In genomic region chrX:69222103-69223090, GRCh38 we compare ENCODE assay signal across 8 cellular contexts. TPM values are rescaled to one million over a fixed set of nuclear protein-coding genes. Genes with fewer than 3 reads are reported as not detected.
DNase-seq lines count a peak whose midpoint lies in the region; ATAC-seq, FAIRE-seq and TF ChIP-seq lines count a peak whose summit lies in the region.

No MANE protein-coding gene starts in this region.

- H4K91ac ChIP-seq in H1 (replicated peaks; ENCODE audit: insufficient read length, low read length) (no peak overlapping the region), mesenchymal stem cell (ENCODE audit: low read length) (no peak overlapping the region)

- H3K27ac ChIP-seq in DOHH2 (ENCODE audit: low read depth, low read length) (no peak overlapping the region), H1 (ENCODE audit: low read depth, low read length) (no peak overlapping the region), mesenchymal stem cell (ENCODE audit: low read length, poor library complexity, severe bottlenecking) (no peak overlapping the region)

- peak; percentile 12 to 76 for DNase-seq in NCI-H526 (lab: John Stamatoyannopoulos, UW)
- DNase-seq in activated CD8-positive, alpha-beta T cell treated with anti-CD3 and anti-CD28 coated beads, Interleukin-2, amount 10 ng/mL, durations not matched to agents 7 days and 5 days = peak; percentile 72
- DNase-seq in H1 (ENCODE audit: low read depth in 1 of 2, low spot score in 2 of 2) = peak; percentile 73 to 85
- DNase-seq in mesenchymal stem cell = peak; percentile 61
- DNase-seq in stimulated activated CD8-positive, alpha-beta memory T cell treated with anti-CD3 and anti-CD28 coated beads, Interleukin-15, amount 100 ng/mL, for 48 hours (ENCODE audit: low read depth in 2 of 2) = peak; percentile 43 to 64

- H3K4me1 ChIP-seq in DOHH2 (ENCODE audit: control insufficient read depth, low read length) (0 out of 2 replicates have a peak, but pooled peaks cover 3% of the 10 kb centered on the region), H1 (replicated peaks in 1 of 4; ENCODE audit: control insufficient read depth in 3 of 4, insufficient read depth in 4 of 4, low read length in 3 of 4) (peaks cover 0 to 15% (median 8%) of the 10 kb centered on the region in 4 experiments; a peak in 4 of 7 replicates), mesenchymal stem cell (ENCODE audit: control insufficient read depth, insufficient read depth, low read depth, low read length) (no peaks in the 10 kb centered on the region)

- CTCF ChIA-PET in activated CD8-positive, alpha-beta T cell treated with anti-CD3 and anti-CD28 coated beads, Interleukin-2, amount 10 ng/mL, durations not matched to agents 7 days and 5 days (lab: Charles Lee) = interaction anchor here (0.6 to 3.6 kb wide), 11 partner anchors 17 to 489 kb away, joined by 3 to 45 read pairs (median 3); partner anchors contain the start of gene EFNB1
- CTCF ChIA-PET in H1 (lab: Charles Lee; ENCODE audit: partially characterized antibody) = interaction anchor here (0.6 to 4.0 kb wide), 73 partner anchors 9 to 875 kb away, joined by 3 to 35 read pairs (median 4); partner anchors contain the start of genes EFNB1 and PJA1

- H3K4ac ChIP-seq in H1 (replicated peaks; ENCODE audit: insufficient read length, low read depth, low read length) (no peak overlapping the region), mesenchymal stem cell (ENCODE audit: low read depth in 1 of 2, low read length in 2 of 2) (no peak overlapping the region)

- H3K23me2 ChIP-seq in H1 (ENCODE audit: low read depth, low read length) = no peaks in the 10 kb centered on the region

- H4K8ac ChIP-seq in H1 (ENCODE audit: extremely low read depth, insufficient read depth, low read length) = peak overlapping the region; percentile 62; the same call in 1 of the 2 replicates
- peak overlapping the region; percentile 28 for H4K8ac ChIP-seq in mesenchymal stem cell (ENCODE audit: low read length)

- ATAC-seq in HG02798 (IDR thresholded peaks at IDR 0.05; ENCODE audit: poor library complexity, unreplicated experiment) (peak; percentile 59), HG02970 (IDR thresholded peaks at IDR 0.05; ENCODE audit: low FRiP score, unreplicated experiment) (no peak)
- peak; percentile 78 for ATAC-seq in activated CD8-positive, alpha-beta T cell treated with anti-CD3 and anti-CD28 coated beads, Interleukin-2, amount 10 ng/mL, durations not matched to agents 7 days and 5 days

- no peak overlapping the region for H2BK15ac ChIP-seq in H1 (ENCODE audit: low read length)
- no peak overlapping the region for H2BK15ac ChIP-seq in mesenchymal stem cell (ENCODE audit: low read depth, poor library complexity, severe bottlenecking)

- H2BK120ac ChIP-seq in H1 (replicated peaks; ENCODE audit: low read depth, low read length) = no peak overlapping the region
- H2BK120ac ChIP-seq in mesenchymal stem cell (ENCODE audit: low read depth, low read length) = peak overlapping the region; percentile 49

- no peak overlapping the region for H2AK5ac ChIP-seq in H1 (ENCODE audit: low read depth, low read length)
- no peak overlapping the region for H2AK5ac ChIP-seq in mesenchymal stem cell (ENCODE audit: low read length, severe bottlenecking)

- H2AFZ ChIP-seq in H1 (ENCODE audit: low read length) (no peak overlapping the region), mesenchymal stem cell (ENCODE audit: low read depth, low read length) (no peak overlapping the region)

- H3K27ac Mint-ChIP-seq in activated CD8-positive, alpha-beta T cell treated with anti-CD3 and anti-CD28 coated beads, Interleukin-2, amount 10 ng/mL, durations not matched to agents 7 days and 5 days = no peak overlapping the region

- H3K27me3 Mint-ChIP-seq in activated CD8-positive, alpha-beta T cell treated with anti-CD3 and anti-CD28 coated beads, Interleukin-2, amount 10 ng/mL, durations not matched to agents 7 days and 5 days (ENCODE audit: low read depth) = peaks cover 2% of the 10 kb centered on the region

- no peaks in the 10 kb centered on the region for H3K4me1 Mint-ChIP-seq in activated CD8-positive, alpha-beta T cell treated with anti-CD3 and anti-CD28 coated beads, Interleukin-2, amount 10 ng/mL, durations not matched to agents 7 days and 5 days (ENCODE audit: low read depth)

- POLR2A ChIA-PET in activated CD8-positive, alpha-beta T cell treated with anti-CD3 and anti-CD28 coated beads, Interleukin-2, amount 10 ng/mL, durations not matched to agents 7 days and 5 days (lab: Charles Lee) = no interaction called here
- POLR2A ChIA-PET in H1 (lab: Charles Lee; ENCODE audit: partially characterized antibody) = interaction anchor here (0.5 to 2.4 kb wide), 4 partner anchors 85 to 882 kb away, joined by 3 to 13 read pairs (median 3); partner anchors contain the start of gene EFNB1

- peak; percentile 96 for FAIRE-seq in H1 (lab: Jason Lieb, UNC)

- no peak for TF ChIP-seq POLR2A in H1 (IDR thresholded peaks at IDR 0.05; ENCODE audit: control extremely low read depth in 1 of 2, low read depth in 2 of 2, low read length in 2 of 2)

- H3K9me3 Mint-ChIP-seq in activated CD8-positive, alpha-beta T cell treated with anti-CD3 and anti-CD28 coated beads, Interleukin-2, amount 10 ng/mL, durations not matched to agents 7 days and 5 days (ENCODE audit: insufficient read depth) = no peaks in the 10 kb centered on the region

- H3K56ac ChIP-seq in H1 (replicated peaks; ENCODE audit: insufficient read length, low read depth, low read length) = no peak overlapping the region

- no peaks in the 10 kb centered on the region for H3K9me3 ChIP-seq in DOHH2 (ENCODE audit: control insufficient read depth, insufficient read depth, low read length)
- H3K9me3 ChIP-seq in H1 (ENCODE audit: insufficient read depth in 2 of 2, low read depth in 1 of 2, low read length in 1 of 2) = no peaks in the 10 kb centered on the region
- no peaks in the 10 kb centered on the region for H3K9me3 ChIP-seq in mesenchymal stem cell (ENCODE audit: control insufficient read depth, low read length)

- no peak overlapping the region for H3K4me3 Mint-ChIP-seq in activated CD8-positive, alpha-beta T cell treated with anti-CD3 and anti-CD28 coated beads, Interleukin-2, amount 10 ng/mL, durations not matched to agents 7 days and 5 days

- H3K36me3 ChIP-seq in DOHH2 (ENCODE audit: control insufficient read depth, low read length) = no peaks in the 10 kb centered on the region
- H3K36me3 ChIP-seq in H1 (ENCODE audit: control insufficient read depth in 2 of 4, insufficient read depth in 4 of 4, low read length in 3 of 4) = no peaks in the 10 kb centered on the region
- H3K36me3 ChIP-seq in mesenchymal stem cell (ENCODE audit: control insufficient read depth in 1 of 2, insufficient read depth in 2 of 2, low read depth in 1 of 2, low read length in 2 of 2) = no peaks in the 10 kb centered on the region

- H3K36me3 Mint-ChIP-seq in activated CD8-positive, alpha-beta T cell treated with anti-CD3 and anti-CD28 coated beads, Interleukin-2, amount 10 ng/mL, durations not matched to agents 7 days and 5 days (ENCODE audit: low read depth) = no peaks in the 10 kb centered on the region

- TF ChIP-seq CTCF in DOHH2 (IDR thresholded peaks at IDR 0.05; ENCODE audit: low read depth, low read length, poor library complexity, severe bottlenecking) (peak; percentile 68), H1 (IDR thresholded peaks at IDR 0.05; ENCODE audit: control extremely low read depth in 1 of 3, insufficient read depth in 1 of 3, low read depth in 1 of 3, low read length in 3 of 3) (peak; percentile 69 to 75 (median 75))

- no peak overlapping the region for H2BK12ac ChIP-seq in H1 (ENCODE audit: low read depth, low read length)
- peak overlapping the region in 1 of 2 experiments; percentile 78 for H2BK12ac ChIP-seq in mesenchymal stem cell (ENCODE audit: low read length in 2 of 2)

- H3K4me3 ChIP-seq in DOHH2 (ENCODE audit: low read length) (no peak overlapping the region), H1 (ENCODE audit: extremely low read depth in 1 of 4, insufficient read depth in 2 of 4, low read depth in 3 of 4, low read length in 4 of 4) (peak overlapping the region in 1 of 4 experiments; percentile 44; a peak in 4 of 8 replicates), mesenchymal stem cell (ENCODE audit: insufficient read depth in 1 of 2, low read depth in 1 of 2, low read length in 2 of 2) (no peak overlapping the region)

- peak; percentile 89 to 92 for TF ChIP-seq RAD21 in H1 (IDR thresholded peaks at IDR 0.05 in 1 of 2, conservative IDR thresholded peaks at IDR 0.05 in 1 of 2; ENCODE audit: low read depth in 2 of 2, low read length in 2 of 2)

- H3K9ac ChIP-seq in H1 (replicated peaks in 1 of 4; ENCODE audit: extremely low read depth in 1 of 4, low read depth in 3 of 4, low read length in 3 of 4) (no peak overlapping the region; a peak in 1 of 7 replicates), mesenchymal stem cell (ENCODE audit: low read length) (no peak overlapping the region)

- H3K14ac ChIP-seq in H1 (ENCODE audit: insufficient read length) (no peak overlapping the region), mesenchymal stem cell (ENCODE audit: low read length in 2 of 2) (no peak overlapping the region)

- 4% methylated on average over 9 of the region's 12 CpGs; no CpG with 5 or more reads in 1 of the 2 experiments for WGBS in H1 (ENCODE audit: extremely low coverage in 1 of 2, insufficient coverage in 1 of 2, insufficient read length in 1 of 2, insufficient replicate concordance in 2 of 2, low coverage in 1 of 2, low lambda C conversion rate in 2 of 2, missing lambda C conversion rate in 1 of 2), 2 experiments
- WGBS in mesenchymal stem cell = 5% methylated on average over 10 of the region's 12 CpGs

- H3K27me3 ChIP-seq in DOHH2 (ENCODE audit: control insufficient read depth, low read length) = no peaks in the 10 kb centered on the region
- H3K27me3 ChIP-seq in H1 (replicated peaks in 1 of 4; ENCODE audit: control insufficient read depth in 3 of 4, extremely low read depth in 1 of 4, insufficient read depth in 3 of 4, low read length in 3 of 4) = peaks cover 5 to 21% (median 14%) of the 10 kb centered on the region in 4 experiments
- peaks cover 0 to 72% of the 10 kb centered on the region in 2 experiments for H3K27me3 ChIP-seq in mesenchymal stem cell (ENCODE audit: control insufficient read depth in 1 of 2, insufficient read depth in 1 of 2, low read length in 2 of 2)

- H3K9me2 ChIP-seq in DOHH2 (replicated peaks; ENCODE audit: control insufficient read depth, low read length) = no peaks in the 10 kb centered on the region

- H4K5ac ChIP-seq in H1 (ENCODE audit: insufficient read length, low read depth, low read length) = no peak overlapping the region

- no peaks in the 10 kb centered on the region for H3F3A ChIP-seq in DOHH2 (ENCODE audit: control insufficient read depth, insufficient read depth)

- no peak overlapping the region for H3K23ac ChIP-seq in H1 (ENCODE audit: insufficient read length)
- no peak overlapping the region for H3K23ac ChIP-seq in mesenchymal stem cell (ENCODE audit: low read length in 2 of 2)

- H2BK5ac ChIP-seq in H1 (ENCODE audit: low read depth, low read length) = no peak overlapping the region
- H2BK5ac ChIP-seq in mesenchymal stem cell (ENCODE audit: low read depth, low read length, poor library complexity, severe bottlenecking) = no peak overlapping the region

- H2BK20ac ChIP-seq in H1 (ENCODE audit: low read length) = no peak overlapping the region

- H4K20me1 ChIP-seq in DOHH2 (ENCODE audit: control insufficient read depth, insufficient read depth, low read depth, low read length) (no peaks in the 10 kb centered on the region), H1 (replicated peaks in 1 of 2; ENCODE audit: control insufficient read depth in 1 of 2, insufficient read depth in 2 of 2, low read length in 2 of 2) (no peaks in the 10 kb centered on the region)

- no peak overlapping the region for H3K4me2 ChIP-seq in DOHH2 (ENCODE audit: low read length)
- peak overlapping the region; percentile 61 to 67 for H3K4me2 ChIP-seq in H1 (ENCODE audit: insufficient read depth in 1 of 2, low read depth in 2 of 2, low read length in 2 of 2)
- H3K4me2 ChIP-seq in mesenchymal stem cell (ENCODE audit: low read length, poor library complexity, severe bottlenecking) = no peak overlapping the region

- no peaks in the 10 kb centered on the region for H3K79me1 ChIP-seq in H1 (ENCODE audit: low read depth, low read length)
- no peaks in the 10 kb centered on the region for H3K79me1 ChIP-seq in mesenchymal stem cell (replicated peaks; ENCODE audit: low read length, poor library complexity, severe bottlenecking)

- no peaks in the 10 kb centered on the region for H3K79me2 ChIP-seq in DOHH2 (ENCODE audit: control insufficient read depth, low read length)
- no peaks in the 10 kb centered on the region for H3K79me2 ChIP-seq in H1 (ENCODE audit: control insufficient read depth in 1 of 2, insufficient read depth in 2 of 2, low read length in 2 of 2)

- no peak for TF ChIP-seq EP300 in H1 (IDR thresholded peaks at IDR 0.05; ENCODE audit: borderline replicate concordance in 1 of 2, low read depth in 2 of 2, low read length in 2 of 2)

- H3K18ac ChIP-seq in H1 (ENCODE audit: extremely low read depth, low read length) (no peak overlapping the region; the same call in 1 of the 2 replicates), mesenchymal stem cell (ENCODE audit: low read depth in 1 of 2, low read length in 2 of 2) (no peak overlapping the region)

RNA-seq across cellular contexts. Expression of gene PJA1, which starts 57.1 kb away (rescaled TPM):
- total RNA-seq in activated CD8-positive, alpha-beta T cell treated with anti-CD3 and anti-CD28 coated beads, Interleukin-2, amount 10 ng/mL, durations not matched to agents 7 days and 5 days = 10 to 100 TPM; 14.1 to 18.9 TPM
- total RNA-seq in H1 (2021; fragmentation: NEBNext Ultra II Directional; extraction: Animal tissue kit (Norgen Biotek cat#: 25700)) = 34.9 and 37.0 TPM in 2 replicates
- 25.7 and 26.8 TPM in 2 replicates for polyA plus RNA-seq in H1 (2011; rRNA removed)
- 33.0 TPM for polyA plus RNA-seq in H1 (2011; cell fraction: cytosol; rRNA removed)
- 28.4 TPM for polyA plus RNA-seq in H1 (2011; cell fraction: nucleus; rRNA removed)
- 39.6 to 41.5 TPM (median 40.5 TPM) in 4 replicates for polyA plus RNA-seq in H1 (2012, experiment 1 of 2)
- polyA plus RNA-seq in H1 (2012, experiment 2 of 2) = 18.2 TPM
- 39.3 TPM for polyA plus RNA-seq in H1 (2013, experiment 1 of 2)
- polyA plus RNA-seq in H1 (2013, experiment 2 of 2) = 40.0 TPM
- polyA minus RNA-seq in H1 (2011; rRNA and poly(A)+ RNA removed) = 34.9 and 41.8 TPM in 2 replicates
- 12.9 TPM for polyA minus RNA-seq in H1 (2011; cell fraction: cytosol; rRNA and poly(A)+ RNA removed)
- 9.8 TPM for polyA minus RNA-seq in H1 (2011; cell fraction: nucleus; rRNA and poly(A)+ RNA removed)
- 40.5 TPM for polyA plus RNA-seq in mesenchymal stem cell (2013, experiment 1 of 2)
- 38.9 TPM for polyA plus RNA-seq in mesenchymal stem cell (2013, experiment 2 of 2)

Comparison
In these comparisons a context has a peak if more than half of its experiments do, and no peak if none do; other contexts are left out.
1. H3K4me2 ChIP-seq: peak in H1 (2 of 2); none in DOHH2 (single experiment) and mesenchymal stem cell (single experiment).
2. Peak in every context shown above with its lines, with median percentiles within 50 percentile points of each other: DNase-seq.